Comparison of ENCODE assay signal across 11 cellular contexts in the genomic region with DNA sequence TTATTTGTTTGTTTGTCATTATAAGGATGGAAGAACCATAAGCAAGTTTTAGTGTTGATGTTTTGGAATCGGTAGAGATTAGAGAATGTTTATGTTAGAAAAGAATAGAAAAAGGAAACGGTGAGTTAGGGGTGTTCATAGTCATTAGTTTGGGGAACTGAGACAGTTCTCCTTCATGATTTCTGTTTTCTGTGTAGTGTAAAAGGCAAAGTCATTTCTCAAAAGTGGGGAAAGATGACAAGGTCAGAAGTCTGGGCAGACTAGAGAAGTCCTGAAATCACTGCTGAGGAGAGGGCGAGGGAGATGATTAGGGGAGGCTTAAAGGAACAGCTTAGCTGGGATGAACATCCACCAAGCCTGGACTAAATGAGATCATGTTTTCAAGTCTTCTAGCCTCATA.
DNase-seq lines count a peak whose midpoint lies in the region; ATAC-seq lines count a peak whose summit lies in the region.
"Had no signal": no experiment of that assay in that cellular context is flagged by ENCODE, and none has a peak within 500 bp of the region (broad histone marks: within the 10 kb centered on the region; RNA-seq: fewer than 3 reads in every experiment).

No MANE protein-coding gene starts in this region.

- DNase-seq in NCI-H82 (lab: John Stamatoyannopoulos, UW): peak; percentile 82
- DNase-seq in GM19238 (ENCODE audit: insufficient read length, low spot score): no peak
- DNase-seq in T-helper 9 cell: no peak
- no peak for DNase-seq in stimulated activated CD4-positive, alpha-beta T cell treated with anti-CD3 and anti-CD28 coated beads, Interleukin-4, amount 100 ng/mL, for 4 hours
- no peak for DNase-seq in HT-29 (ENCODE audit: low spot score)
- DNase-seq: activated CD4-positive, alpha-beta T cell treated with anti-CD3 and anti-CD28 coated beads, Interleukin-2, amount 50 U/mL, for 1 hour; anterior cingulate cortex; IMR-90 had no signal

- ATAC-seq in GM18498 (IDR thresholded peaks at IDR 0.05; ENCODE audit: unreplicated experiment) (peak; percentile 58), GM19452 (IDR thresholded peaks at IDR 0.05; ENCODE audit: unreplicated experiment) (peak; percentile 39), HG02938 (IDR thresholded peaks at IDR 0.05; ENCODE audit: unreplicated experiment) (peak; percentile 45)
